9 cellular contexts compared by ENCODE assay signal in genomic region chr5:103211858-103212500, GRCh38. TPM values are rescaled to one million over a fixed set of nuclear protein-coding genes. Genes with fewer than 3 reads are reported as not detected.
DNase-seq lines count a peak whose midpoint lies in the region; ATAC-seq and FAIRE-seq lines count a peak whose summit lies in the region.
"Had no signal": no experiment of that assay in that cellular context is flagged by ENCODE, and none has a peak within 500 bp of the region (broad histone marks: within the 10 kb centered on the region; RNA-seq: fewer than 3 reads in every experiment).

No MANE protein-coding gene starts in this region.

- H3K4me3 Mint-ChIP-seq in activated CD8-positive, alpha-beta T cell treated with anti-CD3 and anti-CD28 coated beads, Interleukin-2, amount 10 ng/mL, durations not matched to agents 7 days and 5 days: peak overlapping the region; percentile 19

- no peaks in the 10 kb centered on the region for H3K9me3 Mint-ChIP-seq in activated CD8-positive, alpha-beta T cell treated with anti-CD3 and anti-CD28 coated beads, Interleukin-2, amount 10 ng/mL, durations not matched to agents 7 days and 5 days (ENCODE audit: insufficient read depth)

- peak; percentile 80 for FAIRE-seq in GM19239 (lab: Jason Lieb, UNC)

- CTCF ChIA-PET in activated CD8-positive, alpha-beta T cell treated with anti-CD3 and anti-CD28 coated beads, Interleukin-2, amount 10 ng/mL, durations not matched to agents 7 days and 5 days (lab: Charles Lee): interaction anchor here (0.6 to 3.9 kb wide), 5 partner anchors 10 to 456 kb away, joined by 3 to 21 read pairs (median 4); no protein-coding TSS in a partner anchor

- H3K27me3 Mint-ChIP-seq in activated CD8-positive, alpha-beta T cell treated with anti-CD3 and anti-CD28 coated beads, Interleukin-2, amount 10 ng/mL, durations not matched to agents 7 days and 5 days (ENCODE audit: low read depth): no peaks in the 10 kb centered on the region

- peak overlapping the region; percentile 53 for H3K27ac Mint-ChIP-seq in activated CD8-positive, alpha-beta T cell treated with anti-CD3 and anti-CD28 coated beads, Interleukin-2, amount 10 ng/mL, durations not matched to agents 7 days and 5 days

- DNase-seq in CD1c-positive myeloid dendritic cell (ENCODE audit: extremely low spot score) (peak; percentile 13), GM19239 (ENCODE audit: insufficient read length, low spot score) (no peak), NCI-H128 (lab: John Stamatoyannopoulos, UW; ENCODE audit: unreplicated experiment) (no peak), A172 (ENCODE audit: low spot score) (no peak)
- DNase-seq in activated CD8-positive, alpha-beta T cell treated with anti-CD3 and anti-CD28 coated beads, Interleukin-2, amount 10 ng/mL, durations not matched to agents 7 days and 5 days: no peak
- no peak for DNase-seq in activated effector memory CD4-positive, alpha-beta T cell treated with Interleukin-2 at 50 U/mL for 16 hours
- DNase-seq: T-helper 9 cell had no signal

- POLR2A ChIA-PET in activated CD8-positive, alpha-beta T cell treated with anti-CD3 and anti-CD28 coated beads, Interleukin-2, amount 10 ng/mL, durations not matched to agents 7 days and 5 days (lab: Charles Lee): interaction anchor here (1.4 kb wide), 1 partner anchor 92 kb away, joined by 6 read pairs; the partner anchor contains the start of genes GIN1 and PPIP5K2

- H3K36me3 Mint-ChIP-seq in activated CD8-positive, alpha-beta T cell treated with anti-CD3 and anti-CD28 coated beads, Interleukin-2, amount 10 ng/mL, durations not matched to agents 7 days and 5 days (ENCODE audit: low read depth): peaks cover 11% of the 10 kb centered on the region

- peaks cover 34% of the 10 kb centered on the region for H3K4me1 Mint-ChIP-seq in activated CD8-positive, alpha-beta T cell treated with anti-CD3 and anti-CD28 coated beads, Interleukin-2, amount 10 ng/mL, durations not matched to agents 7 days and 5 days (ENCODE audit: low read depth)

- ATAC-seq in HG03095 (IDR thresholded peaks at IDR 0.05; ENCODE audit: unreplicated experiment) (peak; percentile 76), GM18520 (IDR thresholded peaks at IDR 0.05; ENCODE audit: unreplicated experiment) (no peak)
- ATAC-seq in activated CD8-positive, alpha-beta T cell treated with anti-CD3 and anti-CD28 coated beads, Interleukin-2, amount 10 ng/mL, durations not matched to agents 7 days and 5 days: peak; percentile 69

RNA-seq across cellular contexts. Expression of gene MACIR, which starts 46.6 kb away (rescaled TPM):
- total RNA-seq in activated CD8-positive, alpha-beta T cell treated with anti-CD3 and anti-CD28 coated beads, Interleukin-2, amount 10 ng/mL, durations not matched to agents 7 days and 5 days: 1 to 10 TPM; 6.7 to 7.6 TPM
- total RNA-seq in A172 (2014; rRNA removed; shearing (Covaris generic)): 17.2 and 25.4 TPM in 2 replicates
